In genomic region chr22:35938226-35938625, GRCh38 we compare ENCODE assay signal across 18 cellular contexts.
DNase-seq lines count a peak whose midpoint lies in the region; ATAC-seq, FAIRE-seq and TF ChIP-seq lines count a peak whose summit lies in the region.
"Had no signal": no experiment of that assay in that cellular context is flagged by ENCODE, and none has a peak within 500 bp of the region (broad histone marks: within the 10 kb centered on the region; RNA-seq: fewer than 3 reads in every experiment).

No MANE protein-coding gene starts in this region.

- dilution Hi-C loops in keratinocyte (cut with MboI; ENCODE audit: extremely low pct_ligation_motif_present, low sequenced_read_pairs) = no loop called here

- H3K27me3 ChIP-seq in keratinocyte (ENCODE audit: control insufficient read depth, extremely low read depth, insufficient read depth, low read length) = no peaks in the 10 kb centered on the region
- no peaks in the 10 kb centered on the region for H3K27me3 ChIP-seq in HAP-1 (ENCODE audit: low read depth)
- H3K27me3 ChIP-seq: BE2C had no signal

- peak; percentile 15 for ATAC-seq in sciatic nerve

- no peaks in the 10 kb centered on the region for H3K4me1 ChIP-seq in keratinocyte (ENCODE audit: control insufficient read depth, extremely low read depth, insufficient read depth, low read length)
- H3K4me1 ChIP-seq in HAP-1 = no peaks in the 10 kb centered on the region

- no peak overlapping the region for H3K27ac ChIP-seq in keratinocyte (ENCODE audit: control insufficient read depth, insufficient read depth, low read length)

- in situ Hi-C loops in HAP-1 (cut with MboI; ENCODE audit: low sequenced_read_pairs) = no loop called here

- H3K4me2 ChIP-seq in keratinocyte (ENCODE audit: control insufficient read depth, extremely low read depth, insufficient read depth, low read depth, low read length) = no peak overlapping the region

- FAIRE-seq in keratinocyte (lab: Jason Lieb, UNC) = peak; percentile 39

- H4K20me1 ChIP-seq in keratinocyte (ENCODE audit: control insufficient read depth, extremely low read depth, insufficient read depth, low read length) = no peaks in the 10 kb centered on the region

- no peak overlapping the region for H2AFZ ChIP-seq in keratinocyte (ENCODE audit: control insufficient read depth, low read length)

- peaks cover 2% of the 10 kb centered on the region for H3K9me1 ChIP-seq in keratinocyte (ENCODE audit: control insufficient read depth, extremely low read depth, insufficient read depth, low read length)

- H3K9me3 ChIP-seq in keratinocyte (ENCODE audit: control insufficient read depth, low read depth, low read length) (no peaks in the 10 kb centered on the region), HAP-1 (no peaks in the 10 kb centered on the region)
- H3K9me3 ChIP-seq: BE2C had no signal

- TF ChIP-seq CTCF in cardiac fibroblast (IDR thresholded peaks at IDR 0.05; ENCODE audit: low read depth, low read length) (no peak), keratinocyte (optimal IDR thresholded peaks at IDR 0.05 in 1 of 3, IDR thresholded peaks at IDR 0.05 in 1 of 3, conservative IDR thresholded peaks at IDR 0.05 in 1 of 3; ENCODE audit: extremely low read depth in 1 of 3, insufficient read depth in 2 of 3, low read length in 3 of 3) (no peak), GM20000 (IDR thresholded peaks at IDR 0.05; ENCODE audit: extremely low read depth, missing control alignments) (no peak)

- H3K79me2 ChIP-seq in keratinocyte (ENCODE audit: control insufficient read depth, insufficient read depth, low read length) = peaks cover 5% of the 10 kb centered on the region

- no peak overlapping the region for H3K4me3 ChIP-seq in cardiac fibroblast (replicated peaks in 1 of 2; ENCODE audit: low read depth in 2 of 2, low read length in 2 of 2)
- H3K4me3 ChIP-seq in keratinocyte (ENCODE audit: control insufficient read depth in 2 of 3, extremely low read depth in 1 of 3, insufficient read depth in 2 of 3, low read depth in 1 of 3, low read length in 3 of 3) = no peak overlapping the region
- no peak overlapping the region for H3K4me3 ChIP-seq in HAP-1

- peak; percentile 31 for DNase-seq in GM03348 (ENCODE audit: low spot score)
- DNase-seq in cardiac fibroblast (ENCODE audit: low read depth in 2 of 2) = peak; percentile 22 to 35
- no peak for DNase-seq in keratinocyte (ENCODE audit: low read depth, low spot score)
- DNase-seq in sciatic nerve (ENCODE audit: low spot score) = no peak
- no peak for DNase-seq in activated CD4-positive, CD25-positive, alpha-beta regulatory T cell treated with anti-CD3 and anti-CD28 coated beads, Interleukin-2, amount 50 U/mL, for 72 hours
- DNase-seq in HAP-1 (ENCODE audit: low spot score in 2 of 2) = no peak
- no peak for DNase-seq in GM20000 (ENCODE audit: low spot score)
- DNase-seq: BE2C; Calu3; CD4-positive, alpha-beta T cell; DMS53; HCEC 1CT; KBM-7; MV-4-11; NCI-H1417; NCI-H1930; NCI-H69; SHP77 had no signal

- intact Hi-C loops in sciatic nerve (cut with DNase I) = no loop called here

- peaks cover 0 to 1% of the 10 kb centered on the region in 2 experiments for H3K36me3 ChIP-seq in keratinocyte (ENCODE audit: control insufficient read depth in 2 of 2, extremely low read depth in 1 of 2, insufficient read depth in 2 of 2, low read length in 2 of 2)
- H3K36me3 ChIP-seq in HAP-1 (replicated peaks) = 0 out of 2 replicates have a peak, but pooled peaks cover 3% of the 10 kb centered on the region

- H3K9ac ChIP-seq in keratinocyte (ENCODE audit: control insufficient read depth, extremely low read depth, insufficient read depth, low read length) = no peak overlapping the region

Comparison
In these comparisons a context has a peak if more than half of its experiments do, and no peak if none do; other contexts are left out.
1. DNase-seq: peak in GM03348 (single experiment) and cardiac fibroblast (2 of 2); none in keratinocyte (single experiment), sciatic nerve (single experiment), activated CD4-positive, CD25-positive, alpha-beta regulatory T cell treated with anti-CD3 and anti-CD28 coated beads, Interleukin-2, amount 50 U/mL, for 72 hours (single experiment), HAP-1 (0 of 2) and GM20000 (single experiment).